In the genomic region with DNA sequence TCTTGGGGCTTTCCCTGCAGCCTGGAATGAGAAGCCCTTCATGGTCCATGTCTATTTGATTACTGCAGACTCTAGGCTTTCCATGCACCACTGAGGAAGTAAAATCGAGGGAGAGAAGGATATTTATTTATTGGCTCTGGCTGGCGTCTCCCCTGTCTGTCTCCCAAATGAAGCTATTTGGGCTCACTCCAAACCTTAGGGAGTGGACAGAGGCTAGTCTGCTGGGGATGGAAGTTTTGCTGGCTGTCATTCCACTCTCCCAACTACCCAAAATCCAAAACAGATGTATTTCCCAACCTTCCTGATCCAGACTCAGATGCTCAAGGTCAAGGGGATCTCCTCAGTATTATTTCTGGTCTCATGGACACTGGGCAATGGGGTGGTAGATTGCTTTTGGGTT, we compare ENCODE assay signal across 23 cellular contexts. TPM values are rescaled to one million over a fixed set of nuclear protein-coding genes. Genes with fewer than 3 reads are reported as not detected.
DNase-seq lines count a peak whose midpoint lies in the region; ATAC-seq and TF ChIP-seq lines count a peak whose summit lies in the region.
"Had no signal": no experiment of that assay in that cellular context is flagged by ENCODE, and none has a peak within 500 bp of the region (broad histone marks: within the 10 kb centered on the region; RNA-seq: fewer than 3 reads in every experiment).

No MANE protein-coding gene starts in this region.

- no peaks in the 10 kb centered on the region for H3K36me3 ChIP-seq in esophagus muscularis mucosa
- no peaks in the 10 kb centered on the region for H3K36me3 ChIP-seq in uterus
- H3K36me3 ChIP-seq: SJCRH30 had no signal

- peak; percentile 75 for DNase-seq in EH (ENCODE audit: low read depth)
- DNase-seq in esophagus muscularis mucosa (ENCODE audit: extremely low spot score): no peak
- no peak for DNase-seq in right cardiac atrium
- DNase-seq in uterus: peak in 1 of 2 donors; percentile 37
- no peak for DNase-seq in central memory CD4-positive, alpha-beta T cell
- DNase-seq: activated CD4-positive, alpha-beta T cell treated with anti-CD3 and anti-CD28 coated beads for 4 hours; activated T-cell treated with anti-CD3 and anti-CD28 coated beads, Interleukin-2, amount 50 U/mL, for 24 hours; AML-193; DMS53; effector memory CD4-positive, alpha-beta T cell; glutamatergic neuron; KBM-7; left colon; mesendoderm; MM.1S; NCI-H1417 treated with DMSO at 0.1 percent for 48 hours; NCI-H2107; SJCRH30; stimulated activated CD4-positive, alpha-beta T cell treated with anti-CD3 and anti-CD28 coated beads, Interleukin-1b, Interleukin-23, amount 100 ng/mL, for 48 hours had no signal

- H3K4me1 ChIP-seq in esophagus muscularis mucosa: peaks cover 36 to 95% (median 90%) of the 10 kb centered on the region in 4 donors
- H3K4me1 ChIP-seq in right cardiac atrium (ENCODE audit: control insufficient read depth, insufficient read depth, low read length): peaks cover 12% of the 10 kb centered on the region
- peaks cover 3 to 25% of the 10 kb centered on the region in 2 donors for H3K4me1 ChIP-seq in uterus

- WGBS in esophagus muscularis mucosa: 25% methylated on average over 2 of the region's 2 CpGs
- 43% methylated on average over 2 of the region's 2 CpGs for WGBS in right cardiac atrium

- H3K27ac ChIP-seq in esophagus muscularis mucosa (replicated peaks in 1 of 4) (peak overlapping the region in 3 of 4 donors; percentile 2 to 34 (median 20)), right cardiac atrium (ENCODE audit: low read length) (peak overlapping the region; percentile 6), uterus (peak overlapping the region; percentile 60 to 74)
- H3K27ac ChIP-seq: SJCRH30 had no signal

- H3K4me3 ChIP-seq in esophagus muscularis mucosa (no peak overlapping the region), right cardiac atrium (ENCODE audit: low read length) (no peak overlapping the region), uterus (no peak overlapping the region)
- H3K4me3 ChIP-seq: SJCRH30, skin epidermis had no signal

- TF ChIP-seq POLR2A in esophagus muscularis mucosa (IDR thresholded peaks at IDR 0.05; ENCODE audit: low read depth): no peak
- no peak for TF ChIP-seq POLR2A in uterus (IDR thresholded peaks at IDR 0.05)

- TF ChIP-seq CTCF in esophagus muscularis mucosa (IDR thresholded peaks at IDR 0.05) (no peak), uterus (IDR thresholded peaks at IDR 0.05) (no peak)

- intact Hi-C loops in esophagus muscularis mucosa (cut with DNase I) (no loop called here), right cardiac atrium (cut with DNase I) (no loop called here), uterus (cut with DNase I; ENCODE audit: low total_unique reads) (no loop called here)

- H3K27me3 ChIP-seq in esophagus muscularis mucosa (no peaks in the 10 kb centered on the region), right cardiac atrium (ENCODE audit: control insufficient read depth, insufficient read depth) (no peaks in the 10 kb centered on the region), uterus (no peaks in the 10 kb centered on the region)
- H3K27me3 ChIP-seq: SJCRH30 had no signal

- ATAC-seq in right cardiac atrium (no peak), GM19324 (IDR thresholded peaks at IDR 0.05; ENCODE audit: low FRiP score, unreplicated experiment) (no peak), HG03139 (IDR thresholded peaks at IDR 0.05; ENCODE audit: unreplicated experiment) (no peak)
- ATAC-seq: esophagus mucosa, left colon had no signal

- TF ChIP-seq EP300 in esophagus muscularis mucosa (IDR thresholded peaks at IDR 0.05): no peak

- H3K9me3 ChIP-seq in esophagus muscularis mucosa: no peaks in the 10 kb centered on the region
- no peaks in the 10 kb centered on the region for H3K9me3 ChIP-seq in right cardiac atrium (ENCODE audit: control insufficient read depth, low read length)
- H3K9me3 ChIP-seq in uterus: no peaks in the 10 kb centered on the region
- H3K9me3 ChIP-seq: SJCRH30 had no signal

RNA-seq across cellular contexts. Expression of gene TMEM17, which starts 33.7 kb away (rescaled TPM):
- total RNA-seq in esophagus muscularis mucosa (1 to 10 TPM; 1.9 to 3.8 (median 2.4) TPM), right cardiac atrium (1 to 10 TPM; 1.5 to 2.9 (median 1.7) TPM), uterus (1 to 10 TPM in 2 of 4 donors, not detected in 2; 1.0 to 3.1 TPM)
- 2.0 TPM for polyA plus RNA-seq in right cardiac atrium

Comparison
In these comparisons a context has a peak if more than half of its experiments do, and no peak if none do; other contexts are left out.
1. H3K27ac ChIP-seq: peak in every context shown above with its lines; median percentile 67 in uterus; 20 in esophagus muscularis mucosa; 6 in right cardiac atrium.